8 cellular contexts compared by ENCODE assay signal in genomic region chr18:56869189-56869777, GRCh38.
DNase-seq lines count a peak whose midpoint lies in the region; ATAC-seq and TF ChIP-seq lines count a peak whose summit lies in the region.

No MANE protein-coding gene starts in this region.

- H3K36me3 ChIP-seq in SU-DHL-6 (ENCODE audit: low read length): no peaks in the 10 kb centered on the region

- H3K79me2 ChIP-seq in SU-DHL-6 (ENCODE audit: insufficient read depth, low read length): no peaks in the 10 kb centered on the region

- no peaks in the 10 kb centered on the region for H3K9me2 ChIP-seq in SU-DHL-6 (replicated peaks; ENCODE audit: insufficient read depth, low read length)

- TF ChIP-seq CTCF in SU-DHL-6 (IDR thresholded peaks at IDR 0.05; ENCODE audit: insufficient read depth, low read length, poor library complexity, severe bottlenecking): peak; percentile 96
- TF ChIP-seq CTCF in foreskin keratinocyte (conservative IDR thresholded peaks at IDR 0.05): peak; percentile 82

- H3F3A ChIP-seq in SU-DHL-6 (ENCODE audit: insufficient read depth): no peaks in the 10 kb centered on the region

- H3K4me3 ChIP-seq in SU-DHL-6 (ENCODE audit: insufficient read depth, low read length, poor library complexity, severe bottlenecking): no peak overlapping the region

- peak; percentile 84 for ATAC-seq in foreskin keratinocyte
- ATAC-seq in HG02642 (IDR thresholded peaks at IDR 0.05; ENCODE audit: poor library complexity, unreplicated experiment): no peak

- 0 out of 2 replicates have a peak, but pooled peaks cover 1% of the 10 kb centered on the region for H4K20me1 ChIP-seq in SU-DHL-6 (ENCODE audit: low read depth, low read length)

- DNase-seq in GF-D8 (lab: John Stamatoyannopoulos, UW) (peak; percentile 27), HEK293T (ENCODE audit: extremely low spot score) (peak; percentile 8), NCI-H1436 (lab: John Stamatoyannopoulos, UW) (peak; percentile 69), foreskin keratinocyte (peak in 1 of 2 donors; percentile 39), renal cortical epithelial cell (ENCODE audit: low read depth) (peak; percentile 65), middle frontal gyrus (ENCODE audit: extremely low spot score, low spot score) (no peak)

- no peaks in the 10 kb centered on the region for H3K4me1 ChIP-seq in foreskin keratinocyte

- H3K9me3 ChIP-seq in SU-DHL-6 (ENCODE audit: insufficient read depth, low read length): no peaks in the 10 kb centered on the region

- H3K9ac ChIP-seq in SU-DHL-6 (ENCODE audit: low read length): no peak overlapping the region

- H2AFZ ChIP-seq in SU-DHL-6 (ENCODE audit: low read depth, low read length, severe bottlenecking): no peak overlapping the region

- H3K27me3 ChIP-seq in SU-DHL-6 (ENCODE audit: low read length): no peaks in the 10 kb centered on the region
- H3K27me3 ChIP-seq in foreskin keratinocyte: no peaks in the 10 kb centered on the region

- H3K27ac ChIP-seq in SU-DHL-6 (ENCODE audit: low read depth, low read length): no peak overlapping the region
- H3K27ac ChIP-seq in foreskin keratinocyte: no peak overlapping the region

- no peak overlapping the region for H3K4me2 ChIP-seq in SU-DHL-6 (ENCODE audit: low read depth, low read length, poor library complexity, severe bottlenecking)

- CTCF ChIA-PET in HEK293T (lab: Yijun Ruan, JAX): interaction anchor here (0.7 to 1.2 kb wide), 3 partner anchors 20 to 105 kb away, joined by 3 read pairs; no protein-coding TSS in a partner anchor

- POLR2A ChIA-PET in HEK293T (lab: Yijun Ruan, JAX): no interaction called here

TF ChIP-seq in HEK293T, 16 proteins besides CTCF, POLR2A, EP300 and RAD21:
- TF ChIP-seq ZNF384 (IDR thresholded peaks at IDR 0.05) (no peak), PKNOX1 (IDR thresholded peaks at IDR 0.05) (no peak), FOXA1 (IDR thresholded peaks at IDR 0.05) (no peak), NFRKB (IDR thresholded peaks at IDR 0.05) (no peak)
TF ChIP-seq in HEK293T: peak in this region for 0.
